In the genomic region with DNA sequence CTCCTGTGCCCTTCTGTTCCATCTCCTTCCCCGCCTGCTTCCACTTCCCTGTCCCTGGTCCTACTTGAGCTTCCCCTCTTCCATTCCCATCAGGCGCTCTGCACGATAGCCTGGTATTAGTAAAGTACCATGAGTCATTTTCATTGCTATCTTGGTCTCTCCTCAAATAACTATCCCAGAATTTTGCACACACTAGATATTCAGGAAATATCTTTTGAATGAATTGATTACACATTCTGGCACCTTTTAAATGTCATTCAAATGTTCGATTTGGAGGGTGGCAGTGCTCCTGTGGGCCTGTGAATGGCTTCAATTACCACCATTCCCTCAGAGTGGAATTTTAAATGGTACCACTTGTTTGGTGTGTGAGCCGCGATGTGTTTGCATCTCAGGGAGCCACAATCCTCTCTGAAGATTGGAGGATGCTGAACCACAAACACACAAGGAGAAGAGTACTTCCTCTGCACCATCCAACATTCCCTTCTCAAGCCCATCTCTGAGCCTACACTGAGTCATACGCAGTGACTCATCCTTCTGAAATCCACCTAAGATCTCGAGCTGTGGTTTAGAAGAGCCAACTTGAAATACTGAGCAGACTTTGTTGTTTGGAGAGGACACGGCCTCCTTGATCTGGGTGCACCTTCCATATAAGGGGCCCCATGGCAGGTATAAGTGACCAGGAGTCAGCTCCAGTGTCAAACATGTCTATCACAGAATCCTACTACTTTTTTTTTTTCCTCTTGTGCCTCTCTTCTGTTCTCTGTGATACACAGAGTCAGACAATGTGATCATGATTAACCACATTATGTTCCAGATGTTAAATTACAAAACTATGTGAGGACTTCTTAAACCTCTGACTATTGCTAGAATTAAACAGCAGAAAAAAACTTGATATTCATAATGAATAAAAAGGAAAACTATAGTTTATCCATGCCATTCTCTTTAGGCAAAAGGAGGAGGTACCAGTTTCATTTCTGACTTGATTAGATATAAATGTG, we compare ENCODE assay signal across 1 cellular context.
A peak's percentile ranks its signal among the peaks of the same experiment; 100 is the strongest.
TF ChIP-seq lines count a peak whose summit lies in the region.

No MANE protein-coding gene starts in this region.

TF ChIP-seq in A549, 52 proteins besides CTCF, POLR2A, EP300 and RAD21 (continued from another document):
- TF ChIP-seq CHD2 (IDR thresholded peaks at IDR 0.05; ENCODE audit: low read length, partially characterized antibody): no peak
- TF ChIP-seq JUNB (IDR thresholded peaks at IDR 0.05): peak; percentile 95
- TF ChIP-seq RARB (CRISPR knock-in tag; IDR thresholded peaks at IDR 0.05): no peak
- no peak for TF ChIP-seq CBX8 (IDR thresholded peaks at IDR 0.05)
- TF ChIP-seq, protein P1, sequence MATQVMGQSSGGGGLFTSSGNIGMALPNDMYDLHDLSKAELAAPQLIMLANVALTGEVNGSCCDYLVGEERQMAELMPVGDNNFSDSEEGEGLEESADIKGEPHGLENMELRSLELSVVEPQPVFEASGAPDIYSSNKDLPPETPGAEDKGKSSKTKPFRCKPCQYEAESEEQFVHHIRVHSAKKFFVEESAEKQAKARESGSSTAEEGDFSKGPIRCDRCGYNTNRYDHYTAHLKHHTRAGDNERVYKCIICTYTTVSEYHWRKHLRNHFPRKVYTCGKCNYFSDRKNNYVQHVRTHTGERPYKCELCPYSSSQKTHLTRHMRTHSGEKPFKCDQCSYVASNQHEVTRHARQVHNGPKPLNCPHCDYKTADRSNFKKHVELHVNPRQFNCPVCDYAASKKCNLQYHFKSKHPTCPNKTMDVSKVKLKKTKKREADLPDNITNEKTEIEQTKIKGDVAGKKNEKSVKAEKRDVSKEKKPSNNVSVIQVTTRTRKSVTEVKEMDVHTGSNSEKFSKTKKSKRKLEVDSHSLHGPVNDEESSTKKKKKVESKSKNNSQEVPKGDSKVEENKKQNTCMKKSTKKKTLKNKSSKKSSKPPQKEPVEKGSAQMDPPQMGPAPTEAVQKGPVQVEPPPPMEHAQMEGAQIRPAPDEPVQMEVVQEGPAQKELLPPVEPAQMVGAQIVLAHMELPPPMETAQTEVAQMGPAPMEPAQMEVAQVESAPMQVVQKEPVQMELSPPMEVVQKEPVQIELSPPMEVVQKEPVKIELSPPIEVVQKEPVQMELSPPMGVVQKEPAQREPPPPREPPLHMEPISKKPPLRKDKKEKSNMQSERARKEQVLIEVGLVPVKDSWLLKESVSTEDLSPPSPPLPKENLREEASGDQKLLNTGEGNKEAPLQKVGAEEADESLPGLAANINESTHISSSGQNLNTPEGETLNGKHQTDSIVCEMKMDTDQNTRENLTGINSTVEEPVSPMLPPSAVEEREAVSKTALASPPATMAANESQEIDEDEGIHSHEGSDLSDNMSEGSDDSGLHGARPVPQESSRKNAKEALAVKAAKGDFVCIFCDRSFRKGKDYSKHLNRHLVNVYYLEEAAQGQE (IDR thresholded peaks at IDR 0.05): no peak
- TF ChIP-seq CBX2 (IDR thresholded peaks at IDR 0.05; ENCODE audit: borderline replicate concordance, low read depth): no peak
- TF ChIP-seq SMC3 (IDR thresholded peaks at IDR 0.05): peak; percentile 21; the same call in 1 of the 3 replicates
- no peak for TF ChIP-seq RNF2 (IDR thresholded peaks at IDR 0.05; ENCODE audit: borderline replicate concordance, low read depth)
- TF ChIP-seq NPAS2 (CRISPR knock-in tag; IDR thresholded peaks at IDR 0.05; ENCODE audit: borderline replicate concordance): no peak
- TF ChIP-seq, protein P2, sequence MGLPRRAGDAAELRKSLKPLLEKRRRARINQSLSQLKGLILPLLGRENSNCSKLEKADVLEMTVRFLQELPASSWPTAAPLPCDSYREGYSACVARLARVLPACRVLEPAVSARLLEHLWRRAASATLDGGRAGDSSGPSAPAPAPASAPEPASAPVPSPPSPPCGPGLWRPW (IDR thresholded peaks at IDR 0.05): no peak
- TF ChIP-seq, protein P3, sequence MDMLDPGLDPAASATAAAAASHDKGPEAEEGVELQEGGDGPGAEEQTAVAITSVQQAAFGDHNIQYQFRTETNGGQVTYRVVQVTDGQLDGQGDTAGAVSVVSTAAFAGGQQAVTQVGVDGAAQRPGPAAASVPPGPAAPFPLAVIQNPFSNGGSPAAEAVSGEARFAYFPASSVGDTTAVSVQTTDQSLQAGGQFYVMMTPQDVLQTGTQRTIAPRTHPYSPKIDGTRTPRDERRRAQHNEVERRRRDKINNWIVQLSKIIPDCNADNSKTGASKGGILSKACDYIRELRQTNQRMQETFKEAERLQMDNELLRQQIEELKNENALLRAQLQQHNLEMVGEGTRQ (IDR thresholded peaks at IDR 0.05): no peak
- TF ChIP-seq, protein P4, sequence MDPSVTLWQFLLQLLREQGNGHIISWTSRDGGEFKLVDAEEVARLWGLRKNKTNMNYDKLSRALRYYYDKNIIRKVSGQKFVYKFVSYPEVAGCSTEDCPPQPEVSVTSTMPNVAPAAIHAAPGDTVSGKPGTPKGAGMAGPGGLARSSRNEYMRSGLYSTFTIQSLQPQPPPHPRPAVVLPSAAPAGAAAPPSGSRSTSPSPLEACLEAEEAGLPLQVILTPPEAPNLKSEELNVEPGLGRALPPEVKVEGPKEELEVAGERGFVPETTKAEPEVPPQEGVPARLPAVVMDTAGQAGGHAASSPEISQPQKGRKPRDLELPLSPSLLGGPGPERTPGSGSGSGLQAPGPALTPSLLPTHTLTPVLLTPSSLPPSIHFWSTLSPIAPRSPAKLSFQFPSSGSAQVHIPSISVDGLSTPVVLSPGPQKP (IDR thresholded peaks at IDR 0.05; ENCODE audit: low read depth, low read length): no peak
- TF ChIP-seq HEYL (CRISPR knock-in tag; IDR thresholded peaks at IDR 0.05): no peak
- no peak for TF ChIP-seq PHF8 (IDR thresholded peaks at IDR 0.05; ENCODE audit: borderline replicate concordance, low read depth)
- TF ChIP-seq JUN (IDR thresholded peaks at IDR 0.05): peak; percentile 45 to 80; a peak in 3 of 5 replicates
- no peak for TF ChIP-seq TP53 (CRISPR knock-in tag; IDR thresholded peaks at IDR 0.05)
- TF ChIP-seq RFX5 (IDR thresholded peaks at IDR 0.05): no peak
- TF ChIP-seq NR3C1 (IDR thresholded peaks at IDR 0.05): no peak
- no peak for TF ChIP-seq RCOR1 (IDR thresholded peaks at IDR 0.05; ENCODE audit: low read depth, low read length)
